ENCODE assay signal across 32 cellular contexts in genomic region chr13:23941216-23941615, GRCh38. TPM values are rescaled to one million over a fixed set of nuclear protein-coding genes. Genes with fewer than 3 reads are reported as not detected.
"Had no signal": no experiment of that assay in that cellular context is flagged by ENCODE, and none has a peak within 500 bp of the region (broad histone marks: within the 10 kb centered on the region; RNA-seq: fewer than 3 reads in every experiment).

No MANE protein-coding gene starts in this region.

- H3K4me1 ChIP-seq: foreskin keratinocyte, gastroesophageal sphincter, heart left ventricle, left lung, psoas muscle, sigmoid colon, stomach, tibial artery had no signal

- H3K9me3 ChIP-seq: esophagus squamous epithelium, gastroesophageal sphincter, psoas muscle, sigmoid colon, stomach, tibial artery had no signal

- H3K27ac ChIP-seq: esophagus squamous epithelium, foreskin keratinocyte, gastroesophageal sphincter, heart left ventricle, hepatocyte, left lung, psoas muscle, sigmoid colon, stomach, tibial artery had no signal

- H2AFZ ChIP-seq: hepatocyte had no signal

- H3K4me3 ChIP-seq: esophagus squamous epithelium, gastroesophageal sphincter, heart left ventricle, hepatocyte, left lung, psoas muscle, sigmoid colon, stomach, tibial artery had no signal

- ATAC-seq: effector memory CD8-positive, alpha-beta T cell; foreskin keratinocyte; gastroesophageal sphincter; heart left ventricle; left cardiac atrium; left lung; naive thymus-derived CD4-positive, alpha-beta T cell; psoas muscle; right cardiac atrium; stimulated activated effector memory CD8-positive, alpha-beta T cell treated with anti-CD3 and anti-CD28 coated beads, Interleukin-12 subunit alpha, Interleukin-12 subunit beta, amount 100 ng/mL, for 72 hours had no signal

- DNase-seq: cortex of kidney; effector memory CD8-positive, alpha-beta T cell; erythroblast; esophagus squamous epithelium; foreskin keratinocyte; heart left ventricle; left cardiac atrium; left lung; mesendoderm; midbrain; naive thymus-derived CD4-positive, alpha-beta T cell; nucleus accumbens; psoas muscle; right cardiac atrium; sigmoid colon; stimulated activated CD4-positive, alpha-beta T cell treated with anti-CD3 and anti-CD28 coated beads, Interleukin-2, amount 100 ng/mL, for 24 hours; stimulated activated CD4-positive, alpha-beta T cell treated with anti-CD3 and anti-CD28 coated beads, Interleukin-4, amount 100 ng/mL, for 24 hours; stimulated activated naive CD4-positive, alpha-beta T cell treated with Interleukin-2 at 50 U/mL for 16 hours; stomach; tibial artery had no signal

- H3K36me3 ChIP-seq: esophagus squamous epithelium, gastroesophageal sphincter, heart left ventricle, left lung, sigmoid colon, stomach, tibial artery had no signal

- H3K79me2 ChIP-seq: hepatocyte had no signal

- H3K4me2 ChIP-seq: hepatocyte had no signal

- H3K27me3 ChIP-seq: foreskin keratinocyte, hepatocyte had no signal

RNA-seq across cellular contexts. Expression of gene C1QTNF9B, which starts 43.9 kb away (rescaled TPM):
- total RNA-seq: dermis microvascular lymphatic vessel endothelial cell; esophagus squamous epithelium; foreskin keratinocyte; hepatocyte; kidney epithelial cell; lower leg skin; lung microvascular endothelial cell; mucosa of gallbladder; naive thymus-derived CD4-positive, alpha-beta T cell; osteocyte; renal cortical epithelial cell; sigmoid colon; stomach; subcutaneous adipose tissue; temporal lobe had no signal
- polyA plus RNA-seq: foreskin keratinocyte; naive thymus-derived CD4-positive, alpha-beta T cell; stomach had no signal
